In the genomic region with DNA sequence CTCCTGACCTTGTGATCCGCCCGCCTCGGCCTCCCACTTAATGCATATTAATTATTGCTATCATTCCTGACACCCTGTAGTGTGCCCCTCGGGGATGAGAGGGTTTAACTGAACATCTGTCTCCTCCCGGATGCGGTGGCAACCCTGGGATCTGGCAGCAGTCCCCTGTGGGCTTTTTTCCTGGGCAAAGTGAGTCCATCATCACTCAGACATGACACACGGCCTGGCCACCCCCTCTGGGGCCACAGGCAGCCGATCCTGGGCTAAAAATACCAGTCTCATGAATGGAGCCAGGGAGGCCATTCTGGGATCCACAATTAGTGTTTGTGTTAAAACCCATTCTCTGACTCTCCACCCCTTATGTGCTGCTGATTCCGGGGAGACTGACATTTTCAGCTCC, we compare ENCODE assay signal across 13 cellular contexts.
DNase-seq lines count a peak whose midpoint lies in the region; ATAC-seq and TF ChIP-seq lines count a peak whose summit lies in the region.
"Had no signal": no experiment of that assay in that cellular context is flagged by ENCODE, and none has a peak within 500 bp of the region (broad histone marks: within the 10 kb centered on the region; RNA-seq: fewer than 3 reads in every experiment).

No MANE protein-coding gene starts in this region.

- DNase-seq in Daoy (ENCODE audit: low read depth) (peak; percentile 95), M059J (ENCODE audit: low read depth) (peak; percentile 95), osteoblast (ENCODE audit: insufficient read length, low spot score, missing footprints) (peak; percentile 91), NCI-H774 (lab: John Stamatoyannopoulos, UW) (no peak)
- no peak for DNase-seq in activated CD8-positive, alpha-beta T cell treated with anti-CD3 and anti-CD28 coated beads for 36 hours
- DNase-seq: PC-9 had no signal

- CTCF ChIA-PET in activated CD8-positive, alpha-beta T cell treated with anti-CD3 and anti-CD28 coated beads for 36 hours (lab: Charles Lee) = interaction anchor here (2.2 to 4.7 kb wide), 2 partner anchors 31 to 33 kb away, joined by 8 to 17 read pairs; no protein-coding TSS in a partner anchor

- peak overlapping the region; percentile 58 for H3K4me2 ChIP-seq in osteoblast (ENCODE audit: insufficient read depth, low read length)
- H3K4me2 ChIP-seq: PC-9 had no signal

- H3K27ac ChIP-seq in osteoblast (ENCODE audit: low read depth, low read length) = peak overlapping the region; percentile 92
- H3K27ac ChIP-seq: PC-9, VCaP had no signal

- H3K4me1 Mint-ChIP-seq in dendritic cell treated with granulocyte-macrophage colony-stimulating factor and Interleukin-4, amounts not matched to agents 40 ng/mL and 50 ng/mL, for 4 days (ENCODE audit: low read depth) = peaks cover 37% of the 10 kb centered on the region
- H3K4me1 Mint-ChIP-seq in activated CD8-positive, alpha-beta T cell treated with anti-CD3 and anti-CD28 coated beads for 36 hours (ENCODE audit: low read depth) = peaks cover 37% of the 10 kb centered on the region

- no peak overlapping the region for H3K4me3 Mint-ChIP-seq in dendritic cell treated with granulocyte-macrophage colony-stimulating factor and Interleukin-4, amounts not matched to agents 40 ng/mL and 50 ng/mL, for 4 days
- H3K4me3 Mint-ChIP-seq in activated CD8-positive, alpha-beta T cell treated with anti-CD3 and anti-CD28 coated beads for 36 hours = no peak overlapping the region

- no peaks in the 10 kb centered on the region for H3K9me3 ChIP-seq in osteoblast (ENCODE audit: low read depth, low read length)
- H3K9me3 ChIP-seq: heart right ventricle had no signal

- no peaks in the 10 kb centered on the region for H3K9me3 Mint-ChIP-seq in dendritic cell treated with granulocyte-macrophage colony-stimulating factor and Interleukin-4, amounts not matched to agents 40 ng/mL and 50 ng/mL, for 4 days
- H3K9me3 Mint-ChIP-seq in activated CD8-positive, alpha-beta T cell treated with anti-CD3 and anti-CD28 coated beads for 36 hours = no peaks in the 10 kb centered on the region
- H3K9me3 Mint-ChIP-seq: activated T-helper 17 cell treated with anti-CD3 and anti-CD28 coated beads, Interleukin-2, amount 50 U/mL, for 72 hours had no signal

- H3K36me3 ChIP-seq in osteoblast (ENCODE audit: insufficient read depth, low read length) = no peaks in the 10 kb centered on the region
- H3K36me3 ChIP-seq: heart right ventricle had no signal

- POLR2A ChIA-PET in activated CD8-positive, alpha-beta T cell treated with anti-CD3 and anti-CD28 coated beads for 36 hours (lab: Charles Lee) = interaction anchor here (0.9 kb wide), 1 partner anchor 25 kb away, joined by 3 read pairs; no protein-coding TSS in a partner anchor

- peaks cover 14% of the 10 kb centered on the region for H3K27me3 Mint-ChIP-seq in dendritic cell treated with granulocyte-macrophage colony-stimulating factor and Interleukin-4, amounts not matched to agents 40 ng/mL and 50 ng/mL, for 4 days
- H3K27me3 Mint-ChIP-seq in activated CD8-positive, alpha-beta T cell treated with anti-CD3 and anti-CD28 coated beads for 36 hours = peaks cover under 1% of the 10 kb centered on the region

- peak overlapping the region; percentile 40 for H3K27ac Mint-ChIP-seq in dendritic cell treated with granulocyte-macrophage colony-stimulating factor and Interleukin-4, amounts not matched to agents 40 ng/mL and 50 ng/mL, for 4 days
- no peak overlapping the region for H3K27ac Mint-ChIP-seq in activated CD8-positive, alpha-beta T cell treated with anti-CD3 and anti-CD28 coated beads for 36 hours

- ATAC-seq in HG02678 (IDR thresholded peaks at IDR 0.05; ENCODE audit: unreplicated experiment) = no peak
- no peak for ATAC-seq in activated CD8-positive, alpha-beta T cell treated with anti-CD3 and anti-CD28 coated beads for 36 hours
- ATAC-seq in GM18868 (IDR thresholded peaks at IDR 0.05; ENCODE audit: unreplicated experiment) = no peak
- ATAC-seq: activated T-helper 17 cell treated with anti-CD3 and anti-CD28 coated beads, Interleukin-2, amount 50 U/mL, for 72 hours had no signal

- H3K4me3 ChIP-seq in osteoblast (ENCODE audit: insufficient read depth, low read length) = peak overlapping the region; percentile 11
- H3K4me3 ChIP-seq: heart right ventricle, lung, PC-9 had no signal

- H2AFZ ChIP-seq in osteoblast (ENCODE audit: low read length) = peak overlapping the region; percentile 83
- H2AFZ ChIP-seq: PC-9 had no signal

- no peaks in the 10 kb centered on the region for H3K36me3 Mint-ChIP-seq in dendritic cell treated with granulocyte-macrophage colony-stimulating factor and Interleukin-4, amounts not matched to agents 40 ng/mL and 50 ng/mL, for 4 days (ENCODE audit: low read depth)
- no peaks in the 10 kb centered on the region for H3K36me3 Mint-ChIP-seq in activated CD8-positive, alpha-beta T cell treated with anti-CD3 and anti-CD28 coated beads for 36 hours (ENCODE audit: low read depth)

- H3K27me3 ChIP-seq in osteoblast (ENCODE audit: insufficient read depth, low read length) = no peaks in the 10 kb centered on the region
- H3K27me3 ChIP-seq: heart right ventricle had no signal

- no peaks in the 10 kb centered on the region for H4K20me1 ChIP-seq in osteoblast (ENCODE audit: insufficient read depth, low read length)

- intact Hi-C loops in dendritic cell treated with granulocyte-macrophage colony-stimulating factor and Interleukin-4, amounts not matched to agents 40 ng/mL and 50 ng/mL, for 4 days (cut with micrococcal nuclease) = no loop called here
- intact Hi-C loops in activated CD8-positive, alpha-beta T cell treated with anti-CD3 and anti-CD28 coated beads for 36 hours (cut with micrococcal nuclease) = no loop called here

- TF ChIP-seq CTCF in osteoblast (IDR thresholded peaks at IDR 0.05; ENCODE audit: extremely low read depth, low read depth, low read length) = no peak
- TF ChIP-seq CTCF in activated CD8-positive, alpha-beta T cell treated with anti-CD3 and anti-CD28 coated beads for 36 hours (IDR thresholded peaks at IDR 0.05) = no peak

- peaks cover 5% of the 10 kb centered on the region for H3K79me2 ChIP-seq in osteoblast (ENCODE audit: insufficient read depth, low read length)

- H3K4me1 ChIP-seq in osteoblast (ENCODE audit: insufficient read depth, low read length) = peaks cover 59% of the 10 kb centered on the region

Comparison
In these comparisons a context has a peak if more than half of its experiments do, and no peak if none do; other contexts are left out.
1. DNase-seq: peak in Daoy (single experiment), M059J (single experiment) and osteoblast (single experiment); none in activated CD8-positive, alpha-beta T cell treated with anti-CD3 and anti-CD28 coated beads for 36 hours (single experiment) and NCI-H774 (single experiment).